ENCODE assay signal across 19 cellular contexts in genomic region chr5:150162142-150162513, GRCh38. TPM values are rescaled to one million over a fixed set of nuclear protein-coding genes. Genes with fewer than 3 reads are reported as not detected.
DNase-seq lines count a peak whose midpoint lies in the region; ATAC-seq and TF ChIP-seq lines count a peak whose summit lies in the region.
"Had no signal": no experiment of that assay in that cellular context is flagged by ENCODE, and none has a peak within 500 bp of the region (broad histone marks: within the 10 kb centered on the region; RNA-seq: fewer than 3 reads in every experiment).

No MANE protein-coding gene starts in this region.

- H3K4me1 Mint-ChIP-seq in brain (peaks cover 69% of the 10 kb centered on the region), nephron (peaks cover 71% of the 10 kb centered on the region)

- intact Hi-C loops in heart right ventricle (cut with DNase I) (loop anchor here in 4 of 10 donors (2.0 to 10.0 kb wide), 4 partner anchors 55 to 273 kb away; no protein-coding TSS in a partner anchor), left ventricle myocardium superior (cut with micrococcal nuclease) (loop anchor here (5.0 kb wide), 1 partner anchor 55 kb away; no protein-coding TSS in a partner anchor), upper lobe of right lung (cut with DNase I) (no loop called here)

- H3K4me3 ChIP-seq in heart right ventricle: no peak overlapping the region
- H3K4me3 ChIP-seq in upper lobe of right lung: no peak overlapping the region
- H3K4me3 ChIP-seq: adrenal gland, testis had no signal

- no peak for TF ChIP-seq CTCF in heart right ventricle (IDR thresholded peaks at IDR 0.05)
- no peak for TF ChIP-seq CTCF in brain (conservative IDR thresholded peaks at IDR 0.05)
- TF ChIP-seq CTCF in nephron (IDR thresholded peaks at IDR 0.05; ENCODE audit: unreplicated experiment in 3 of 3): no peak
- no peak for TF ChIP-seq CTCF in upper lobe of right lung (IDR thresholded peaks at IDR 0.05)

- peaks cover 26% of the 10 kb centered on the region for H3K27me3 Mint-ChIP-seq in brain
- H3K27me3 Mint-ChIP-seq in nephron (ENCODE audit: low read depth): peaks cover 14% of the 10 kb centered on the region

- peak overlapping the region in 3 of 5 experiments; percentile 70 to 93 (median 88) for H3K27ac Mint-ChIP-seq in brain
- peak overlapping the region; percentile 80 to 95 (median 88) for H3K27ac Mint-ChIP-seq in nephron
- H3K27ac Mint-ChIP-seq: activated T-helper 1 cell treated with anti-CD3 and anti-CD28 coated beads, Interleukin-12 subunit alpha, Interleukin-12 subunit beta, Interleukin-2, Interleukin-4 antibody, amounts not matched to agents 30 ng/mL and 10 ng/mL and 1 ng/mL, durations not matched to agents 14 hours and 24 hours and 36 hours; WTC11 had no signal

- ATAC-seq in heart right ventricle (no peak), left ventricle myocardium superior (no peak), upper lobe of right lung (no peak), HG03521 (IDR thresholded peaks at IDR 0.05; ENCODE audit: unreplicated experiment) (no peak)

- H3K4me1 ChIP-seq in heart right ventricle (peaks cover 16 to 85% (median 65%) of the 10 kb centered on the region in 9 donors), upper lobe of right lung (peaks cover 2% of the 10 kb centered on the region)
- H3K4me1 ChIP-seq: adrenal gland had no signal

- no peak for DNase-seq in heart right ventricle
- no peak for DNase-seq in left ventricle myocardium superior
- DNase-seq in upper lobe of right lung: no peak
- no peak for DNase-seq in activated T-cell treated with anti-CD3 and anti-CD28 coated beads, Interleukin-2, amount 50 U/mL, for 48 hours
- DNase-seq in GOT3 (lab: John Stamatoyannopoulos, UW): no peak

- H3K36me3 Mint-ChIP-seq in brain (no peaks in the 10 kb centered on the region), nephron (ENCODE audit: low read depth) (no peaks in the 10 kb centered on the region)
- H3K36me3 Mint-ChIP-seq: CD14-positive monocyte, WTC11 had no signal

- WGBS in heart right ventricle, 2 donors: 91 to 96% methylated on average over 3 of the region's 3 CpGs

- H3K36me3 ChIP-seq in heart right ventricle: no peaks in the 10 kb centered on the region
- H3K36me3 ChIP-seq in upper lobe of right lung: no peaks in the 10 kb centered on the region
- H3K36me3 ChIP-seq: adrenal gland had no signal

- H3K9me3 Mint-ChIP-seq in brain: no peaks in the 10 kb centered on the region
- no peaks in the 10 kb centered on the region for H3K9me3 Mint-ChIP-seq in nephron
- H3K9me3 Mint-ChIP-seq: activated T-helper 1 cell treated with anti-CD3 and anti-CD28 coated beads, Interleukin-12 subunit alpha, Interleukin-12 subunit beta, Interleukin-2, Interleukin-4 antibody, amounts not matched to agents 30 ng/mL and 10 ng/mL and 1 ng/mL, durations not matched to agents 14 hours and 24 hours and 36 hours; WTC11 had no signal

- H3K27me3 ChIP-seq in heart right ventricle (peaks cover 0 to 19% (median 6%) of the 10 kb centered on the region in 7 donors), upper lobe of right lung (peaks cover 6% of the 10 kb centered on the region)
- H3K27me3 ChIP-seq: testis had no signal

- H3K9me3 ChIP-seq in heart right ventricle: no peaks in the 10 kb centered on the region
- H3K9me3 ChIP-seq in upper lobe of right lung: no peaks in the 10 kb centered on the region
- H3K9me3 ChIP-seq: A549, adrenal gland, testis had no signal

- H3K27ac ChIP-seq in heart right ventricle (peak overlapping the region in 9 of 10 donors; percentile 2 to 92 (median 86)), upper lobe of right lung (peak overlapping the region; percentile 17)

- no peak overlapping the region for H3K4me3 Mint-ChIP-seq in brain
- H3K4me3 Mint-ChIP-seq in nephron: no peak overlapping the region
- H3K4me3 Mint-ChIP-seq: activated T-helper 1 cell treated with anti-CD3 and anti-CD28 coated beads, Interleukin-12 subunit alpha, Interleukin-12 subunit beta, Interleukin-2, Interleukin-4 antibody, amounts not matched to agents 30 ng/mL and 10 ng/mL and 1 ng/mL, durations not matched to agents 14 hours and 24 hours and 36 hours had no signal

RNA-seq across cellular contexts. Expression of gene CDX1, which starts 4.5 kb away (rescaled TPM):
- total RNA-seq in heart right ventricle (under 1 TPM in 1 of 10 donors, not detected in 9; 0.32 TPM), left ventricle myocardium superior (not detected), upper lobe of right lung (not detected)
- polyA plus RNA-seq in heart right ventricle (under 1 TPM in 1 of 2 donors, not detected in 1; 0.13 TPM), brain (ENCODE audit: insufficient read depth, low read depth, low replicate concordance) (not detected)
- total RNA-seq: activated T-helper 1 cell treated with anti-CD3 and anti-CD28 coated beads, Interleukin-12 subunit alpha, Interleukin-12 subunit beta, Interleukin-2, Interleukin-4 antibody, amounts not matched to agents 30 ng/mL and 10 ng/mL and 1 ng/mL, durations not matched to agents 14 hours and 24 hours and 36 hours; HT1080; M059J; T-helper 1 cell treated with Interleukin-12 subunit alpha and Interleukin-12 subunit beta and Interleukin-4 antibody, amounts not matched to agents 30 ng/mL and 1 ng/mL, for 36 hours had no signal
- polyA plus RNA-seq: A549, CD14-positive monocyte had no signal

RNA-seq across cellular contexts. Expression of gene PDGFRB, which starts 6.5 kb away (rescaled TPM):
- total RNA-seq in heart right ventricle (100 to 1,000 TPM in 1 of 10 donors, 10 to 100 TPM in 9; 15.5 to 101 (median 35.9) TPM), left ventricle myocardium superior (47.8 TPM), upper lobe of right lung (120 TPM)
- polyA plus RNA-seq in heart right ventricle (10 to 100 TPM; 49.1 to 54.3 TPM), brain (ENCODE audit: insufficient read depth, low read depth, low replicate concordance) (32.0 TPM)

RNA-seq across cellular contexts. Expression of gene SLC6A7, which starts 27.7 kb away (rescaled TPM):
- total RNA-seq in heart right ventricle (not detected), left ventricle myocardium superior (not detected), upper lobe of right lung (not detected)
- polyA plus RNA-seq in heart right ventricle (not detected), brain (ENCODE audit: insufficient read depth, low read depth, low replicate concordance) (4.1 TPM)
- total RNA-seq: activated T-helper 1 cell treated with anti-CD3 and anti-CD28 coated beads, Interleukin-12 subunit alpha, Interleukin-12 subunit beta, Interleukin-2, Interleukin-4 antibody, amounts not matched to agents 30 ng/mL and 10 ng/mL and 1 ng/mL, durations not matched to agents 14 hours and 24 hours and 36 hours; adrenal gland; HT1080; M059J; mucosa of gallbladder; osteocyte; T-helper 1 cell treated with Interleukin-12 subunit alpha and Interleukin-12 subunit beta and Interleukin-4 antibody, amounts not matched to agents 30 ng/mL and 1 ng/mL, for 36 hours had no signal
- polyA plus RNA-seq: A549, adrenal gland, CD14-positive monocyte had no signal
